ENCODE assay signal across 8 cellular contexts in the genomic region with DNA sequence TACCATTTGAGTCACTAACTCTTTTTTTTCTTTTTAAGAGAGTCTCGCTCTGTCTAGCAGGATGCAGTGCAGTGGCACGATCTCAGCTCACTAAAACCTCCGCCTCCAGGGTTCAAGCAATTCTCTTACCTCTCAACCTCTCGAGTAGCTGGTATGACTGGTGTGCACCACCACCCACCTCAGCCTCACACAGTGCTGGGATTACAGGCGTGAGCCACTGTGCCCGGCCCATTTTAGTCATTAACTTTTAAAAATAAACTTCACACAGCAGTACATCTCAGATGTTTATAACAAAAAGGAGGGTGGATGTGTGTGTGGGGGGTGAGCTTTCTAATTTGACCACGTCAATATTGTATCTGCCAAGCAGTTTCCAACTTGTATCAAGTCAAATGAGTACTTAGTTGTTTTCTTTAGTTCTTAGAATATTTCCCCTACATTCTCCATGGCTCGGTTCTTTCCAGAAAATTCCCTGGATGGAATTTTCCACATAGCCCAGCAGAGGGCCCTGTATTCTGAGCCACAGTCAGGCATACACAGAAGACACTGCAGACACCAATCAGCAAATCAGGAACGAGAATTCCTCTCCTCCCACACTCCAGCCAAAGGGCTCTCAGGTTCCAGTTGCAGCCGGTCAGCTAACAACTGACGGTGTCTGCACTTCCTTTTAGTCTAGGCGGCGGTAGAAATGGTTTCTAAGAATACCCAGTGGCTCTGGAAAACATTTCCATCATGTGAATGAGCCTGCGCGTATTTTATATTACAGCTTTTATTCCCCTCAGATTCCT. TPM values are rescaled to one million over a fixed set of nuclear protein-coding genes. Genes with fewer than 3 reads are reported as not detected.
A peak's percentile ranks its signal among the peaks of the same experiment; 100 is the strongest.
DNase-seq lines count a peak whose midpoint lies in the region; ATAC-seq, FAIRE-seq and TF ChIP-seq lines count a peak whose summit lies in the region.

No MANE protein-coding gene starts in this region.

- H3K27me3 ChIP-seq in GM23248 (replicated peaks; ENCODE audit: insufficient read depth): no peaks in the 10 kb centered on the region
- H3K27me3 ChIP-seq in adrenal gland: no peaks in the 10 kb centered on the region
- no peaks in the 10 kb centered on the region for H3K27me3 ChIP-seq in osteoblast (ENCODE audit: insufficient read depth, low read length)

- no peaks in the 10 kb centered on the region for H3K9me3 Mint-ChIP-seq in activated CD4-positive, alpha-beta T cell treated with anti-CD3 and anti-CD28 coated beads, Interleukin-2, amount 10 ng/mL, durations not matched to agents 24 days and 14 days

- H2AFZ ChIP-seq in GM23248: peak overlapping the region; percentile 88
- peak overlapping the region; percentile 73 for H2AFZ ChIP-seq in osteoblast (ENCODE audit: low read length)

- ATAC-seq in Right ventricle myocardium superior (ENCODE audit: poor library complexity): peak; percentile 99
- ATAC-seq in HG02973 (IDR thresholded peaks at IDR 0.05; ENCODE audit: unreplicated experiment): no peak

- peak; percentile 98 for FAIRE-seq in A204.1 (lab: Jason Lieb, UNC)

- H3K79me2 ChIP-seq in GM23248 (ENCODE audit: insufficient read depth) (no peaks in the 10 kb centered on the region), osteoblast (ENCODE audit: insufficient read depth, low read length) (no peaks in the 10 kb centered on the region)

- no peak overlapping the region for H3K4me3 Mint-ChIP-seq in activated CD4-positive, alpha-beta T cell treated with anti-CD3 and anti-CD28 coated beads, Interleukin-2, amount 10 ng/mL, durations not matched to agents 24 days and 14 days

- no peak overlapping the region for H3K27ac Mint-ChIP-seq in activated CD4-positive, alpha-beta T cell treated with anti-CD3 and anti-CD28 coated beads, Interleukin-2, amount 10 ng/mL, durations not matched to agents 24 days and 14 days

- DNase-seq in GM23248 (peak; percentile 92), NCI-H2227 (lab: John Stamatoyannopoulos, UW; ENCODE audit: unreplicated experiment) (peak; percentile 95), adrenal gland (peak; percentile 74 to 91 (median 84)), Right ventricle myocardium superior (peak; percentile 70), osteoblast (ENCODE audit: insufficient read length, low spot score, missing footprints) (peak; percentile 92)
- no peak for DNase-seq in activated CD4-positive, alpha-beta T cell treated with anti-CD3 and anti-CD28 coated beads, Interleukin-2, amount 10 ng/mL, durations not matched to agents 24 days and 14 days

- TF ChIP-seq CTCF in adrenal gland (IDR thresholded peaks at IDR 0.05): peak; percentile 13 to 71 (median 52)
- TF ChIP-seq CTCF in osteoblast (IDR thresholded peaks at IDR 0.05; ENCODE audit: extremely low read depth, low read depth, low read length): peak; percentile 71

- 15% methylated on average over 15 of the region's 15 CpGs for WGBS in GM23248 (ENCODE audit: low coverage in 1 of 2, low lambda C conversion rate in 2 of 2, missing lambda C conversion rate in 2 of 2), 2 experiments
- WGBS in adrenal gland, 4 donors: 25 to 41% (median 34%) methylated on average over 12 to 15 of the region's 15 CpGs

- peak overlapping the region; percentile 70 for H3K27ac ChIP-seq in GM23248
- H3K27ac ChIP-seq in adrenal gland: peak overlapping the region in 3 of 5 donors; percentile 30 to 63 (median 47)
- H3K27ac ChIP-seq in osteoblast (ENCODE audit: low read depth, low read length): peak overlapping the region; percentile 42

- peak in 1 of 2 donors; percentile 65 for TF ChIP-seq POLR2A in adrenal gland (IDR thresholded peaks at IDR 0.05)

- peak overlapping the region; percentile 68 for H3K9ac ChIP-seq in GM23248

- in situ Hi-C loops in GM23248 (cut with MboI): loop anchor here (25.0 kb wide), 1 partner anchor 496 kb away; no protein-coding TSS in a partner anchor

- no peaks in the 10 kb centered on the region for H3K27me3 Mint-ChIP-seq in activated CD4-positive, alpha-beta T cell treated with anti-CD3 and anti-CD28 coated beads, Interleukin-2, amount 10 ng/mL, durations not matched to agents 24 days and 14 days

- H3K4me1 Mint-ChIP-seq in activated CD4-positive, alpha-beta T cell treated with anti-CD3 and anti-CD28 coated beads, Interleukin-2, amount 10 ng/mL, durations not matched to agents 24 days and 14 days: no peaks in the 10 kb centered on the region

- peaks cover 5% of the 10 kb centered on the region for H3K4me1 ChIP-seq in GM23248 (ENCODE audit: insufficient read depth)
- no peaks in the 10 kb centered on the region for H3K4me1 ChIP-seq in adrenal gland (replicated peaks in 1 of 2)
- H3K4me1 ChIP-seq in osteoblast (ENCODE audit: insufficient read depth, low read length): no peaks in the 10 kb centered on the region

- H3K9me2 ChIP-seq in GM23248 (ENCODE audit: insufficient read depth): no peaks in the 10 kb centered on the region

- H4K20me1 ChIP-seq in GM23248 (ENCODE audit: insufficient read depth) (no peaks in the 10 kb centered on the region), osteoblast (ENCODE audit: insufficient read depth, low read length) (no peaks in the 10 kb centered on the region)

- H3K4me2 ChIP-seq in GM23248 (ENCODE audit: unreplicated experiment) (peak overlapping the region; percentile 62), osteoblast (ENCODE audit: insufficient read depth, low read length) (peak overlapping the region; percentile 32)

- H3K36me3 ChIP-seq in GM23248 (ENCODE audit: low read depth) (no peaks in the 10 kb centered on the region), adrenal gland (replicated peaks in 1 of 2) (no peaks in the 10 kb centered on the region), osteoblast (ENCODE audit: insufficient read depth, low read length) (no peaks in the 10 kb centered on the region)

- H3K9me3 ChIP-seq in GM23248 (ENCODE audit: low read depth): no peaks in the 10 kb centered on the region
- no peaks in the 10 kb centered on the region for H3K9me3 ChIP-seq in adrenal gland (replicated peaks in 1 of 3)
- H3K9me3 ChIP-seq in osteoblast (ENCODE audit: low read depth, low read length): no peaks in the 10 kb centered on the region

- no peaks in the 10 kb centered on the region for H3K36me3 Mint-ChIP-seq in activated CD4-positive, alpha-beta T cell treated with anti-CD3 and anti-CD28 coated beads, Interleukin-2, amount 10 ng/mL, durations not matched to agents 24 days and 14 days (ENCODE audit: low read depth)

- intact Hi-C loops in adrenal gland (cut with DNase I) (no loop called here), Right ventricle myocardium superior (cut with DNase I) (no loop called here)
- intact Hi-C loops in activated CD4-positive, alpha-beta T cell treated with anti-CD3 and anti-CD28 coated beads, Interleukin-2, amount 10 ng/mL, durations not matched to agents 24 days and 14 days (cut with micrococcal nuclease): no loop called here

- no peaks in the 10 kb centered on the region for H3F3A ChIP-seq in GM23248 (ENCODE audit: insufficient read depth)

- peak overlapping the region; percentile 37; the same call in 1 of the 2 replicates for H3K4me3 ChIP-seq in GM23248
- H3K4me3 ChIP-seq in adrenal gland: no peak overlapping the region
- H3K4me3 ChIP-seq in osteoblast (ENCODE audit: insufficient read depth, low read length): no peak overlapping the region

RNA-seq across cellular contexts. Expression of gene ARAF, which starts 20.1 kb away (rescaled TPM):
- 21.4 and 32.0 TPM in 2 replicates for total RNA-seq in GM23248 (2014; rRNA removed; shearing (Covaris generic))
- polyA plus RNA-seq in GM23248 (2016; fragmentation: Nextera tagmentation; extraction: Ambion mirVana) (74.8 and 78.0 TPM in 2 replicates), adrenal gland (10 to 100 TPM; 51.2 to 64.5 (median 59.4) TPM)
- total RNA-seq in adrenal gland (100 to 1,000 TPM in 2 of 8 donors, 10 to 100 TPM in 6; 44.8 to 113 (median 78.1) TPM), Right ventricle myocardium superior (65.7 TPM), osteoblast (18.9 and 21.0 TPM in 2 replicates)
- total RNA-seq in activated CD4-positive, alpha-beta T cell treated with anti-CD3 and anti-CD28 coated beads, Interleukin-2, amount 10 ng/mL, durations not matched to agents 24 days and 14 days: 77.3 and 78.9 TPM in 2 replicates

RNA-seq across cellular contexts. Expression of gene TIMP1, which starts 41.3 kb away (rescaled TPM):
- 2,871 and 4,277 TPM in 2 replicates for total RNA-seq in GM23248 (2014; rRNA removed; shearing (Covaris generic))
- polyA plus RNA-seq in GM23248 (2016; fragmentation: Nextera tagmentation; extraction: Ambion mirVana) (13,908 and 14,059 TPM in 2 replicates), adrenal gland (1,000 to 10,000 TPM in 2 of 3 donors, 100 to 1,000 TPM in 1; 415 to 3,693 (median 3,244) TPM)
- total RNA-seq in adrenal gland (1,000 to 10,000 TPM in 2 of 8 donors, 100 to 1,000 TPM in 6; 560 to 1,511 (median 704) TPM), Right ventricle myocardium superior (62.7 TPM), osteoblast (904 and 922 TPM in 2 replicates)
- total RNA-seq in activated CD4-positive, alpha-beta T cell treated with anti-CD3 and anti-CD28 coated beads, Interleukin-2, amount 10 ng/mL, durations not matched to agents 24 days and 14 days: 65.2 and 65.6 TPM in 2 replicates

RNA-seq across cellular contexts. Expression of gene ZNF41, which starts 57.9 kb away (rescaled TPM):
- total RNA-seq in GM23248 (2014; rRNA removed; shearing (Covaris generic)): 7.1 and 8.5 TPM in 2 replicates
- 6.1 and 6.3 TPM in 2 replicates for polyA plus RNA-seq in GM23248 (2016; fragmentation: Nextera tagmentation; extraction: Ambion mirVana)
- 1 to 10 TPM; 2.8 to 8.9 (median 7.6) TPM for total RNA-seq in adrenal gland
- 10 to 100 TPM in 1 of 3 donors, 1 to 10 TPM in 2; 2.8 to 10.5 (median 4.2) TPM for polyA plus RNA-seq in adrenal gland
- total RNA-seq in Right ventricle myocardium superior: 12.8 TPM
- total RNA-seq in osteoblast: 9.0 and 9.1 TPM in 2 replicates
- total RNA-seq in activated CD4-positive, alpha-beta T cell treated with anti-CD3 and anti-CD28 coated beads, Interleukin-2, amount 10 ng/mL, durations not matched to agents 24 days and 14 days: 10.0 and 10.5 TPM in 2 replicates
